ENCODE assay signal across 9 cellular contexts in the genomic region with DNA sequence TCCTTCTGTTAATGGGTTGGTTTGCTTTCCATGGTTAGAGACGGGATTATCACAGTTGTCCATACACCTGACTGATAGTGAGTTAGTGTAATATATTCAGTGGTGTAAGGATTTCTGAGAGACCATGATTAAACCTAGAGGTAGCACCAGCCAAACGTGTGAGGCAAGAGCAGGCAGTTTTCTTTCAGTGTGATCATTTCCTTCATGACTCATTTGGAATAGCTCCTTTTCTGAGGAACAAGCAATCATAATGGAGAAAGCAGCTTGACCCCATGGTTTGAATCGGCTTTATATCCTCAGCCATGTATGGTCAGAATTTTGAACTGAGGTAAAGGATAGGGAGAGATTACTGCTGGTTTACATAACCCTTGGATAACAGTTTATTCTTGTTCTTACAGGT. TPM values are rescaled to one million over a fixed set of nuclear protein-coding genes. Genes with fewer than 3 reads are reported as not detected.
DNase-seq lines count a peak whose midpoint lies in the region; ATAC-seq and TF ChIP-seq lines count a peak whose summit lies in the region.
"Had no signal": no experiment of that assay in that cellular context is flagged by ENCODE, and none has a peak within 500 bp of the region (broad histone marks: within the 10 kb centered on the region; RNA-seq: fewer than 3 reads in every experiment).

No MANE protein-coding gene starts in this region.

- no peaks in the 10 kb centered on the region for H3K9me3 ChIP-seq in mammary epithelial cell (replicated peaks; ENCODE audit: insufficient read depth, low read length)

- WGBS in mammary epithelial cell (ENCODE audit: low coverage, missing lambda C conversion rate), result 42% methylated on average over 3 of the region's 3 CpGs

- H3K36me3 ChIP-seq in mammary epithelial cell (ENCODE audit: insufficient read depth, low read length), result peaks cover 6% of the 10 kb centered on the region

- H3K27me3 ChIP-seq in mammary epithelial cell (ENCODE audit: insufficient read depth, low read length), result no peaks in the 10 kb centered on the region

- no peaks in the 10 kb centered on the region for H4K20me1 ChIP-seq in mammary epithelial cell (ENCODE audit: insufficient read depth, low read length)

- in situ Hi-C loops in mammary epithelial cell (cut with MboI; ENCODE audit: low sequenced_read_pairs in 2 of 2), result loop anchor here (5.0 to 10.0 kb wide), 4 partner anchors 147 to 227 kb away; no protein-coding TSS in a partner anchor

- CTCF ChIA-PET in mammary epithelial cell (lab: Charles Lee; ENCODE audit: low non-redundant PET), result interaction anchor here (0.6 to 0.7 kb wide), 2 partner anchors 726 to 895 kb away, joined by 3 to 5 read pairs; no protein-coding TSS in a partner anchor

- peaks cover 24% of the 10 kb centered on the region for H3K79me2 ChIP-seq in mammary epithelial cell (ENCODE audit: insufficient read depth, low read length)

- TF ChIP-seq CTCF in AG10803 (conservative IDR thresholded peaks at IDR 0.05; ENCODE audit: low read length), result no peak
- TF ChIP-seq CTCF in mammary epithelial cell (conservative IDR thresholded peaks at IDR 0.05 in 1 of 2, IDR thresholded peaks at IDR 0.05 in 1 of 2; ENCODE audit: extremely low read depth in 1 of 2, insufficient read depth in 1 of 2, low read depth in 1 of 2, low read length in 2 of 2), result no peak

- H3K27ac ChIP-seq in mammary epithelial cell (ENCODE audit: insufficient read depth, low read depth, low read length), result peak overlapping the region; percentile 74

- dilution Hi-C loops in mammary epithelial cell (cut with HindIII; ENCODE audit: low sequenced_read_pairs), result loop anchor here (5.0 to 25.0 kb wide), 2 partner anchors 59 to 344 kb away; a partner anchor contains a TSS

- H3K9me3 Mint-ChIP-seq in memory B cell, result no peaks in the 10 kb centered on the region

- peak overlapping the region; percentile 30 for H2AFZ ChIP-seq in mammary epithelial cell (ENCODE audit: low read depth, low read length)

- H3K4me3 Mint-ChIP-seq in memory B cell, result no peak overlapping the region

- intact Hi-C loops in mammary epithelial cell (cut with micrococcal nuclease), result loop anchor here (1.0 to 10.0 kb wide), 3 partner anchors 27 to 727 kb away; no protein-coding TSS in a partner anchor

- peak overlapping the region; percentile 29 for H3K9ac ChIP-seq in mammary epithelial cell (ENCODE audit: insufficient read depth, low read length)

- H3K36me3 Mint-ChIP-seq in memory B cell, result peaks cover 14% of the 10 kb centered on the region

- H3K4me2 ChIP-seq in mammary epithelial cell (ENCODE audit: insufficient read depth, low read depth, low read length), result peak overlapping the region; percentile 44

- peaks cover 31% of the 10 kb centered on the region for H3K4me1 ChIP-seq in mammary epithelial cell (ENCODE audit: insufficient read depth, low read length)

- no peaks in the 10 kb centered on the region for H3K27me3 Mint-ChIP-seq in memory B cell

- no peak for ATAC-seq in memory B cell (ENCODE audit: low read depth)
- no peak for ATAC-seq in HG02759 (IDR thresholded peaks at IDR 0.05; ENCODE audit: unreplicated experiment)
- ATAC-seq in HG02870 (IDR thresholded peaks at IDR 0.05; ENCODE audit: unreplicated experiment), result no peak
- ATAC-seq in HG03432 (IDR thresholded peaks at IDR 0.05; ENCODE audit: unreplicated experiment), result no peak

- BruUV-seq in mammary epithelial cell (replicated peaks; lab: Mats Ljungman, UMichigan), result no TSS peak

- peaks cover 16% of the 10 kb centered on the region for H3K4me1 Mint-ChIP-seq in memory B cell

- H3K27ac Mint-ChIP-seq in memory B cell, result peak overlapping the region; percentile 68

- DNase-seq in AG10803 (ENCODE audit: low read depth) (peak; percentile 85), Kasumi-1 (lab: John Stamatoyannopoulos, UW) (peak; percentile 32 to 37), mammary epithelial cell (peak; percentile 82), memory B cell (ENCODE audit: low spot score in 2 of 2) (no peak), GM19238 (ENCODE audit: insufficient read length, low spot score) (no peak)
- DNase-seq: cortex of kidney had no signal

- H3K4me3 ChIP-seq in AG10803 (ENCODE audit: low read length), result no peak overlapping the region
- H3K4me3 ChIP-seq in mammary epithelial cell (replicated peaks in 1 of 3; ENCODE audit: insufficient read depth in 1 of 3, low read depth in 2 of 3, low read length in 3 of 3), result no peak overlapping the region

RNA-seq across cellular contexts. Expression of a gene that starts 2.9 kb away (rescaled TPM):
- total RNA-seq in mammary epithelial cell, result 10 to 100 TPM in 1 of 2 donors, 1 to 10 TPM in 1; 8.7 to 21.1 TPM
- 5.5 TPM for polyA plus RNA-seq in mammary epithelial cell
- 6.8 TPM for polyA minus RNA-seq in mammary epithelial cell

RNA-seq across cellular contexts. Expression of a gene that starts 24.1 kb away (rescaled TPM):
- 10 to 100 TPM; 25.3 to 51.2 TPM for total RNA-seq in mammary epithelial cell
- polyA plus RNA-seq in mammary epithelial cell, result 29.8 TPM
- 3.8 TPM for polyA minus RNA-seq in mammary epithelial cell

RNA-seq across cellular contexts. Expression of a gene that starts 43.6 kb away (rescaled TPM):
- under 1 TPM in 1 of 2 donors, not detected in 1; 0.17 TPM for total RNA-seq in mammary epithelial cell
- 0.05 TPM for polyA plus RNA-seq in mammary epithelial cell
- not detected for polyA minus RNA-seq in mammary epithelial cell

Comparison
In these comparisons a context has a peak if more than half of its experiments do, and no peak if none do; other contexts are left out.
1. DNase-seq: peak in AG10803 (single experiment), Kasumi-1 (2 of 2) and mammary epithelial cell (single experiment); none in memory B cell (0 of 2) and GM19238 (single experiment).